In the genomic region with DNA sequence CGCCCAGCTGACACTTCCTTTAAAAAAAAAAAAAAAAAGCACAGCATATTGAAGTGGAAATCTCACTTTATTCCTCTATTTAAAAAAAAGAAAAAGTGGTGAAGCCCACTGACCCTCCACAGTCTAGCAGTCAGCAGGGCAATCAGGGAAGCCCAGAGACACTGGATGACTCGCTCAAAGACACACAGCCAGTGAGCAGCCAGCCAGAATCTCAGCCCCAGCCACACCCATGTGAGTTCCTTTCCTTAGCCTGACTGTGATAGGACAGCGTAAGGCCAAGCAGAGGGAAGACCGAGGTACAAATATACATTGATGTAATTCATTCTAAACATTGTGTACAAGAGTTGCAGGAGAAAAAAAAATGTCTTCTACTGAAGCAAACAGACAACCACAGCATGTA, we compare ENCODE assay signal across 10 cellular contexts. TPM values are rescaled to one million over a fixed set of nuclear protein-coding genes. Genes with fewer than 3 reads are reported as not detected.
A peak's percentile ranks its signal among the peaks of the same experiment; 100 is the strongest.
DNase-seq lines count a peak whose midpoint lies in the region; ATAC-seq and TF ChIP-seq lines count a peak whose summit lies in the region.
"Had no signal": no experiment of that assay in that cellular context is flagged by ENCODE, and none has a peak within 500 bp of the region (broad histone marks: within the 10 kb centered on the region; RNA-seq: fewer than 3 reads in every experiment).

No MANE protein-coding gene starts in this region.

- H3K27me3 ChIP-seq in osteoblast (ENCODE audit: insufficient read depth, low read length), result no peaks in the 10 kb centered on the region

- no peak overlapping the region for H3K4me3 ChIP-seq in choroid plexus epithelial cell (ENCODE audit: low read depth, low read length)
- no peak overlapping the region for H3K4me3 ChIP-seq in osteoblast (ENCODE audit: insufficient read depth, low read length)

- H4K20me1 ChIP-seq in osteoblast (ENCODE audit: insufficient read depth, low read length), result peaks cover 33% of the 10 kb centered on the region

- H3K4me1 Mint-ChIP-seq in activated T-cell treated with anti-CD3 and anti-CD28 coated beads, Interleukin-2, amount 50 U/mL, for 24 hours (ENCODE audit: low read depth), result peaks cover 92% of the 10 kb centered on the region
- peaks cover 79% of the 10 kb centered on the region for H3K4me1 Mint-ChIP-seq in T-helper 1 cell treated with Interleukin-12 subunit alpha and Interleukin-12 subunit beta and Interleukin-4 antibody, amounts not matched to agents 30 μg/mL and 1 μg/mL, for 36 hours (ENCODE audit: low read depth)

- no peaks in the 10 kb centered on the region for H3K36me3 ChIP-seq in osteoblast (ENCODE audit: insufficient read depth, low read length)

- peaks cover 43% of the 10 kb centered on the region for H3K4me1 ChIP-seq in osteoblast (ENCODE audit: insufficient read depth, low read length)

- H3K36me3 Mint-ChIP-seq in activated T-cell treated with anti-CD3 and anti-CD28 coated beads, Interleukin-2, amount 50 U/mL, for 24 hours (ENCODE audit: low read depth), result peaks cover 90% of the 10 kb centered on the region
- H3K36me3 Mint-ChIP-seq in T-helper 1 cell treated with Interleukin-12 subunit alpha and Interleukin-12 subunit beta and Interleukin-4 antibody, amounts not matched to agents 30 μg/mL and 1 μg/mL, for 36 hours (ENCODE audit: low read depth), result peaks cover 47% of the 10 kb centered on the region

- H3K27ac ChIP-seq in osteoblast (ENCODE audit: low read depth, low read length), result peak overlapping the region; percentile 26

- H3K4me3 Mint-ChIP-seq in activated T-cell treated with anti-CD3 and anti-CD28 coated beads, Interleukin-2, amount 50 U/mL, for 24 hours, result peak overlapping the region; percentile 57
- H3K4me3 Mint-ChIP-seq in T-helper 1 cell treated with Interleukin-12 subunit alpha and Interleukin-12 subunit beta and Interleukin-4 antibody, amounts not matched to agents 30 μg/mL and 1 μg/mL, for 36 hours, result peak overlapping the region; percentile 55

- H3K27ac Mint-ChIP-seq in activated T-cell treated with anti-CD3 and anti-CD28 coated beads, Interleukin-2, amount 50 U/mL, for 24 hours, result peak overlapping the region; percentile 96
- peak overlapping the region; percentile 96 for H3K27ac Mint-ChIP-seq in T-helper 1 cell treated with Interleukin-12 subunit alpha and Interleukin-12 subunit beta and Interleukin-4 antibody, amounts not matched to agents 30 μg/mL and 1 μg/mL, for 36 hours

- H3K79me2 ChIP-seq in osteoblast (ENCODE audit: insufficient read depth, low read length), result peaks cover 92% of the 10 kb centered on the region

- TF ChIP-seq CTCF in choroid plexus epithelial cell (conservative IDR thresholded peaks at IDR 0.05; ENCODE audit: low read depth, low read length), result no peak
- no peak for TF ChIP-seq CTCF in osteoblast (IDR thresholded peaks at IDR 0.05; ENCODE audit: extremely low read depth, low read depth, low read length)

- no peak for ATAC-seq in HG03521 (IDR thresholded peaks at IDR 0.05; ENCODE audit: unreplicated experiment)
- ATAC-seq: Panc1 had no signal

- no peak for DNase-seq in activated T-cell treated with anti-CD3 and anti-CD28 coated beads, Interleukin-2, amount 50 U/mL, for 24 hours
- no peak for DNase-seq in activated T-cell treated with anti-CD3 and anti-CD28 coated beads, Interleukin-2, amount 50 U/mL, for 48 hours
- peak; percentile 21 for DNase-seq in choroid plexus epithelial cell (ENCODE audit: low read depth)
- no peak for DNase-seq in osteoblast (ENCODE audit: insufficient read length, low spot score, missing footprints)
- DNase-seq in HPDE6-E6E7 (ENCODE audit: extremely low spot score), result no peak
- no peak for DNase-seq in NCI-H446 treated with DMSO at 0.1 percent for 48 hours (lab: John Stamatoyannopoulos, UW)
- DNase-seq: AML-193 had no signal

- H2AFZ ChIP-seq in osteoblast (ENCODE audit: low read length), result no peak overlapping the region

- H3K27me3 Mint-ChIP-seq in activated T-cell treated with anti-CD3 and anti-CD28 coated beads, Interleukin-2, amount 50 U/mL, for 24 hours, result no peaks in the 10 kb centered on the region
- H3K27me3 Mint-ChIP-seq in T-helper 1 cell treated with Interleukin-12 subunit alpha and Interleukin-12 subunit beta and Interleukin-4 antibody, amounts not matched to agents 30 μg/mL and 1 μg/mL, for 36 hours (ENCODE audit: low read depth), result no peaks in the 10 kb centered on the region

- H3K4me2 ChIP-seq in osteoblast (ENCODE audit: insufficient read depth, low read length), result no peak overlapping the region

- H3K9me3 Mint-ChIP-seq in activated T-cell treated with anti-CD3 and anti-CD28 coated beads, Interleukin-2, amount 50 U/mL, for 24 hours, result no peaks in the 10 kb centered on the region
- H3K9me3 Mint-ChIP-seq in T-helper 1 cell treated with Interleukin-12 subunit alpha and Interleukin-12 subunit beta and Interleukin-4 antibody, amounts not matched to agents 30 μg/mL and 1 μg/mL, for 36 hours, result peaks cover 3% of the 10 kb centered on the region

- no peaks in the 10 kb centered on the region for H3K9me3 ChIP-seq in osteoblast (ENCODE audit: low read depth, low read length)

RNA-seq across cellular contexts. Expression of a gene that starts 22.5 kb away (rescaled TPM):
- total RNA-seq in osteoblast, result 82.2 and 102 TPM in 2 replicates
